In the genomic region with DNA sequence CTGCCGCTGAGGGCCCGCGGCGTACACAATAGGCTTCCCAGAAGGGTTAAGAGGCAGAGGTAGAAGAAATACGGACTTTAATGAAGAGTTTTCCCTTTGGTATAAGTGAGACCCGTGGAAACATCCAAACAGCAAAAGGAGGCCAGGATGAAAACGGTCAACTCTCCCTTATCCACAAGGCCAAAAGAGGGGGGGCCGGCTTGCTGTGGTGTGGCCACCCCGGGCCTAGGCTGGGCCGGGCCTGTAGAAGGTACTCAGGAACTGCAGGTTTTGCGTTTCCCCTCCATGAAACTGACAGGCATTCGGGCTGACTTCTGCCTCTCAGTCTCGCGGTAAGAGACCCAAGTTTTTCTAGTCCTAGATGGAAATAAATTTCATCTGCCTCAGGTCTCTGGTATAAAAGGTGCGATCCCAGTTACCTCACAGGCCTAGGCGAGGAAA, we compare ENCODE assay signal across 1 cellular context.
TF ChIP-seq lines count a peak whose summit lies in the region.

No MANE protein-coding gene starts in this region.

TF ChIP-seq in SK-N-SH treated with all-trans-retinoic acid at 6 μM for 48 hours, 23 proteins besides CTCF, POLR2A, EP300 and RAD21 (continued from another document):
- TF ChIP-seq, protein P1, sequence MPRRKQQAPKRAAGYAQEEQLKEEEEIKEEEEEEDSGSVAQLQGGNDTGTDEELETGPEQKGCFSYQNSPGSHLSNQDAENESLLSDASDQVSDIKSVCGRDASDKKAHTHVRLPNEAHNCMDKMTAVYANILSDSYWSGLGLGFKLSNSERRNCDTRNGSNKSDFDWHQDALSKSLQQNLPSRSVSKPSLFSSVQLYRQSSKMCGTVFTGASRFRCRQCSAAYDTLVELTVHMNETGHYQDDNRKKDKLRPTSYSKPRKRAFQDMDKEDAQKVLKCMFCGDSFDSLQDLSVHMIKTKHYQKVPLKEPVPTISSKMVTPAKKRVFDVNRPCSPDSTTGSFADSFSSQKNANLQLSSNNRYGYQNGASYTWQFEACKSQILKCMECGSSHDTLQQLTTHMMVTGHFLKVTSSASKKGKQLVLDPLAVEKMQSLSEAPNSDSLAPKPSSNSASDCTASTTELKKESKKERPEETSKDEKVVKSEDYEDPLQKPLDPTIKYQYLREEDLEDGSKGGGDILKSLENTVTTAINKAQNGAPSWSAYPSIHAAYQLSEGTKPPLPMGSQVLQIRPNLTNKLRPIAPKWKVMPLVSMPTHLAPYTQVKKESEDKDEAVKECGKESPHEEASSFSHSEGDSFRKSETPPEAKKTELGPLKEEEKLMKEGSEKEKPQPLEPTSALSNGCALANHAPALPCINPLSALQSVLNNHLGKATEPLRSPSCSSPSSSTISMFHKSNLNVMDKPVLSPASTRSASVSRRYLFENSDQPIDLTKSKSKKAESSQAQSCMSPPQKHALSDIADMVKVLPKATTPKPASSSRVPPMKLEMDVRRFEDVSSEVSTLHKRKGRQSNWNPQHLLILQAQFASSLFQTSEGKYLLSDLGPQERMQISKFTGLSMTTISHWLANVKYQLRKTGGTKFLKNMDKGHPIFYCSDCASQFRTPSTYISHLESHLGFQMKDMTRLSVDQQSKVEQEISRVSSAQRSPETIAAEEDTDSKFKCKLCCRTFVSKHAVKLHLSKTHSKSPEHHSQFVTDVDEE (CRISPR knock-in tag; IDR thresholded peaks at IDR 0.05), result no peak
- TF ChIP-seq, protein P2, sequence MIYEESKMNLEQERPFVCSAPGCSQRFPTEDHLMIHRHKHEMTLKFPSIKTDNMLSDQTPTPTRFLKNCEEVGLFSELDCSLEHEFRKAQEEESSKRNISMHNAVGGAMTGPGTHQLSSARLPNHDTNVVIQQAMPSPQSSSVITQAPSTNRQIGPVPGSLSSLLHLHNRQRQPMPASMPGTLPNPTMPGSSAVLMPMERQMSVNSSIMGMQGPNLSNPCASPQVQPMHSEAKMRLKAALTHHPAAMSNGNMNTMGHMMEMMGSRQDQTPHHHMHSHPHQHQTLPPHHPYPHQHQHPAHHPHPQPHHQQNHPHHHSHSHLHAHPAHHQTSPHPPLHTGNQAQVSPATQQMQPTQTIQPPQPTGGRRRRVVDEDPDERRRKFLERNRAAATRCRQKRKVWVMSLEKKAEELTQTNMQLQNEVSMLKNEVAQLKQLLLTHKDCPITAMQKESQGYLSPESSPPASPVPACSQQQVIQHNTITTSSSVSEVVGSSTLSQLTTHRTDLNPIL (CRISPR knock-in tag; IDR thresholded peaks at IDR 0.05; ENCODE audit: low read depth), result no peak
- TF ChIP-seq ZNF70 (CRISPR knock-in tag; IDR thresholded peaks at IDR 0.05) (no peak), OSR1 (CRISPR knock-in tag; IDR thresholded peaks at IDR 0.05) (no peak)
